Comparison of ENCODE assay signal across 1 cellular context in genomic region chr16:15573896-15574613, GRCh38.
TF ChIP-seq lines count a peak whose summit lies in the region.
"Not testable (repeated sequence)": the region's sequence is repeated elsewhere in the genome, so short reads cannot be mapped to it uniquely, and the experiment has no call there.

No MANE protein-coding gene starts in this region.

TF ChIP-seq in K562, 482 proteins besides CTCF, POLR2A, EP300 and RAD21 (continued from another document and continues in another):
- TF ChIP-seq ID3 (CRISPR knock-in tag; IDR thresholded peaks at IDR 0.05) (peak; percentile 69; the same call in 1 of the 2 replicates), ZNF707 (CRISPR knock-in tag; conservative IDR thresholded peaks at IDR 0.05) (peak; percentile 48), SMAD4 (CRISPR knock-in tag; conservative IDR thresholded peaks at IDR 0.05) (peak; percentile 98), CEBPG (tag; conservative IDR thresholded peaks at IDR 0.05 in 1 of 2, IDR thresholded peaks at IDR 0.05 in 1 of 2) (0 out of 4 replicates have a peak, but pooled peaks of 1 of the 2 experiments have one; percentile 9), GMEB1 (CRISPR knock-in tag; IDR thresholded peaks at IDR 0.05) (peak; percentile 56), POLR2AphosphoS2 (IDR thresholded peaks at IDR 0.05; ENCODE audit: low read length) (peak; percentile 60; the same call in 1 of the 2 replicates), ATF1 (tag; IDR thresholded peaks at IDR 0.05) (peak; percentile 46; the same call in 1 of the 2 replicates), CLOCK (CRISPR knock-in tag; IDR thresholded peaks at IDR 0.05; ENCODE audit: borderline replicate concordance) (peak; percentile 55; the same call in 1 of the 2 replicates), SMAD3 (CRISPR knock-in tag; conservative IDR thresholded peaks at IDR 0.05) (peak; percentile 94), ZNF766 (CRISPR knock-in tag; conservative IDR thresholded peaks at IDR 0.05) (peak; percentile 90), OTX1 (CRISPR knock-in tag; IDR thresholded peaks at IDR 0.05) (peak; percentile 65; the same call in 1 of the 2 replicates), MXD1 (CRISPR knock-in tag; IDR thresholded peaks at IDR 0.05; ENCODE audit: borderline replicate concordance, poor library complexity, severe bottlenecking) (peak; percentile 21), NR2C2 (tag; IDR thresholded peaks at IDR 0.05) (peak; percentile 61; the same call in 1 of the 2 replicates), TEAD2 (tag; IDR thresholded peaks at IDR 0.05) (0 out of 2 replicates have a peak, but pooled peaks have one; percentile 44), MLLT1 (IDR thresholded peaks at IDR 0.05) (peak; percentile 88 to 92), ZNF212 (CRISPR knock-in tag; IDR thresholded peaks at IDR 0.05) (0 out of 2 replicates have a peak, but pooled peaks have one; percentile 10), ZKSCAN3 (CRISPR knock-in tag; IDR thresholded peaks at IDR 0.05) (peak; percentile 47; the same call in 1 of the 2 replicates), VEZF1 (CRISPR knock-in tag; IDR thresholded peaks at IDR 0.05) (peak; percentile 29), NONO (IDR thresholded peaks at IDR 0.05; ENCODE audit: low read depth in 2 of 2, low read length in 1 of 2) (peak in 1 of 2 experiments; percentile 75; a peak in 2 of 4 replicates), PYGO2 (tag; IDR thresholded peaks at IDR 0.05) (peak; percentile 95), RBM22 (IDR thresholded peaks at IDR 0.05; ENCODE audit: low read depth, low read length, poor library complexity, severe bottlenecking) (peak; percentile 45), SPI1 (IDR thresholded peaks at IDR 0.05; ENCODE audit: borderline replicate concordance, low read depth, low read length) (peak; percentile 32; the same call in 1 of the 2 replicates), RFX7 (CRISPR knock-in tag; IDR thresholded peaks at IDR 0.05) (0 out of 2 replicates have a peak, but pooled peaks have one; percentile 47), TFE3 (CRISPR knock-in tag; IDR thresholded peaks at IDR 0.05) (peak; percentile 3; the same call in 1 of the 2 replicates), ZNF133 (CRISPR knock-in tag; IDR thresholded peaks at IDR 0.05) (peak; percentile 67; the same call in 1 of the 2 replicates), PTRF (tag; IDR thresholded peaks at IDR 0.05) (peak; percentile 94), MAX (CRISPR knock-in tag; IDR thresholded peaks at IDR 0.05) (peak; percentile 63), TRIM28 (IDR thresholded peaks at IDR 0.05) (0 out of 2 replicates have a peak, but pooled peaks have one; percentile 41), NFIX (CRISPR knock-in tag; IDR thresholded peaks at IDR 0.05; ENCODE audit: low read depth) (0 out of 2 replicates have a peak, but pooled peaks have one; percentile 22), GABPB1 (CRISPR knock-in tag; IDR thresholded peaks at IDR 0.05) (peak; percentile 59; the same call in 1 of the 2 replicates), CTBP1 (IDR thresholded peaks at IDR 0.05; ENCODE audit: borderline replicate concordance) (peak; percentile 57; the same call in 1 of the 2 replicates), BACH1 (tag; IDR thresholded peaks at IDR 0.05) (peak; percentile 90), BRD9 (IDR thresholded peaks at IDR 0.05; ENCODE audit: low read depth, partially characterized antibody) (peak; percentile 69), ZNF584 (CRISPR knock-in tag; IDR thresholded peaks at IDR 0.05; ENCODE audit: low read depth) (peak; percentile 96), MBD2 (IDR thresholded peaks at IDR 0.05; ENCODE audit: borderline replicate concordance, low read depth) (0 out of 2 replicates have a peak, but pooled peaks have one; percentile 27), ZNF134 (CRISPR knock-in tag; conservative IDR thresholded peaks at IDR 0.05) (peak; percentile 71), ZNF165 (CRISPR knock-in tag; IDR thresholded peaks at IDR 0.05; ENCODE audit: borderline replicate concordance) (0 out of 2 replicates have a peak, but pooled peaks have one; percentile 40), HINFP (tag; conservative IDR thresholded peaks at IDR 0.05; ENCODE audit: low read depth) (peak; percentile 87), ZNF311 (CRISPR knock-in tag; IDR thresholded peaks at IDR 0.05) (peak; percentile 98), ZNF239 (CRISPR knock-in tag; IDR thresholded peaks at IDR 0.05) (peak; percentile 89), GABPA (tag; conservative IDR thresholded peaks at IDR 0.05; ENCODE audit: low read depth) (peak; percentile 42), ZSCAN32 (CRISPR knock-in tag; IDR thresholded peaks at IDR 0.05) (peak; percentile 39; the same call in 1 of the 2 replicates), ZNF57 (CRISPR knock-in tag; IDR thresholded peaks at IDR 0.05) (peak; percentile 80; the same call in 1 of the 2 replicates), CREB3L1 (IDR thresholded peaks at IDR 0.05; ENCODE audit: borderline replicate concordance, low read depth) (peak; percentile 69; the same call in 1 of the 2 replicates), RNF2 (IDR thresholded peaks at IDR 0.05) (peak; percentile 75), ZNF444 (CRISPR knock-in tag; IDR thresholded peaks at IDR 0.05) (peak; percentile 71; the same call in 1 of the 2 replicates), ZNF586 (CRISPR knock-in tag; conservative IDR thresholded peaks at IDR 0.05) (0 out of 2 replicates have a peak, but pooled peaks have one; percentile 28), MNT (conservative IDR thresholded peaks at IDR 0.05) (peak; percentile 61 to 63; a peak in 3 of 4 replicates), NR4A1 (tag; IDR thresholded peaks at IDR 0.05) (peak; percentile 99)
- not testable (repeated sequence) for TF ChIP-seq ID3 (tag; IDR thresholded peaks at IDR 0.05); CEBPG (CRISPR knock-in tag; IDR thresholded peaks at IDR 0.05); ATF1 (CRISPR knock-in tag; IDR thresholded peaks at IDR 0.05); NR2C2 (CRISPR knock-in tag; IDR thresholded peaks at IDR 0.05); NR4A1 (CRISPR knock-in tag; IDR thresholded peaks at IDR 0.05)
